16 cellular contexts compared by ENCODE assay signal in the genomic region with DNA sequence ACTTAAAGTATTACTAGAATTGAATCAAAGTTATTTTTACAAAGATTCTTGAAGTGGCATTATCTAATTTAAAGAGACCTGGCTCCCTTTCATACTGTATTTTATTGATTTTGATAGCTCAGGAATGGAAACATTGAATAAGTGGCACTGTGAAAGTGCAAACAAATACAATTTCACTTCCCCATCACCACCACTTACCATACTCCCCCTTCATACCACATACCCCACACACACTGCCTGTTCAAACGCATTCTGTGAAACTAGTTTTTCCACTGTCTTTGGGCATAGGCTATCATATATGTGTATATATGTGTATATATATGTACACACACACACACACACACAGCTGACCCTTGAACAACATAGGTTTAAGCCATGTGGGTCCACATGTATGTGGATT.
DNase-seq lines count a peak whose midpoint lies in the region; ATAC-seq and TF ChIP-seq lines count a peak whose summit lies in the region.
"Had no signal": no experiment of that assay in that cellular context is flagged by ENCODE, and none has a peak within 500 bp of the region (broad histone marks: within the 10 kb centered on the region; RNA-seq: fewer than 3 reads in every experiment).

No MANE protein-coding gene starts in this region.

- no peak for TF ChIP-seq CTCF in chondrocyte (IDR thresholded peaks at IDR 0.05)

- H3K4me3 Mint-ChIP-seq in naive B cell = no peak overlapping the region
- H3K4me3 Mint-ChIP-seq in chondrocyte (ENCODE audit: unreplicated experiment) = no peak overlapping the region
- H3K4me3 Mint-ChIP-seq: CD14-positive monocyte, nephron progenitor cell had no signal

- H3K27me3 Mint-ChIP-seq in naive B cell (no peaks in the 10 kb centered on the region), chondrocyte (ENCODE audit: low read depth) (no peaks in the 10 kb centered on the region)

- H3K27ac Mint-ChIP-seq in naive B cell (peak overlapping the region in 3 of 6 donors; percentile 8 to 79 (median 54)), chondrocyte (ENCODE audit: unreplicated experiment) (no peak overlapping the region)
- H3K27ac Mint-ChIP-seq: activated T-helper 2 cell treated with anti-CD3 and anti-CD28 coated beads, Interferon-gamma antibody, Interleukin-2, Interleukin-4, amounts not matched to agents 10 μg/mL and 5 μg/mL and 100 μg/mL, durations not matched to agents 14 hours and 24 hours and 36 hours; CD14-positive monocyte; nephron progenitor cell had no signal

- H3K36me3 Mint-ChIP-seq in naive B cell = no peaks in the 10 kb centered on the region
- H3K36me3 Mint-ChIP-seq in chondrocyte (ENCODE audit: low read depth) = no peaks in the 10 kb centered on the region
- H3K36me3 Mint-ChIP-seq: CD14-positive monocyte had no signal

- H3K9me3 Mint-ChIP-seq in naive B cell = peaks cover 0 to 3% (median 0%) of the 10 kb centered on the region in 7 donors
- H3K9me3 Mint-ChIP-seq in chondrocyte (ENCODE audit: low read depth) = peaks cover 2% of the 10 kb centered on the region
- H3K9me3 Mint-ChIP-seq: activated T-helper 2 cell treated with anti-CD3 and anti-CD28 coated beads, Interferon-gamma antibody, Interleukin-2, Interleukin-4, amounts not matched to agents 10 μg/mL and 5 μg/mL and 100 μg/mL, durations not matched to agents 14 hours and 24 hours and 36 hours; nephron progenitor cell had no signal

- peaks cover 5 to 21% (median 17%) of the 10 kb centered on the region in 3 donors for H3K4me1 Mint-ChIP-seq in naive B cell
- H3K4me1 Mint-ChIP-seq in chondrocyte (ENCODE audit: low read depth) = peaks cover 4% of the 10 kb centered on the region

- peak; percentile 27 for DNase-seq in naive B cell
- no peak for DNase-seq in chondrocyte (ENCODE audit: low spot score)
- no peak for DNase-seq in G401 (ENCODE audit: low spot score)
- no peak for DNase-seq in mucosa of gallbladder (ENCODE audit: low spot score)
- no peak for DNase-seq in NCI-H1417 treated with DMSO at 0.1 percent for 48 hours (lab: John Stamatoyannopoulos, UW)
- DNase-seq: GDM1, KG1, NCI-H2081 treated with DMSO at 0.1 percent for 48 hours, nephron progenitor cell, SW 1271, testis had no signal

- ATAC-seq in GM18909 (IDR thresholded peaks at IDR 0.05; ENCODE audit: poor library complexity, unreplicated experiment) (peak; percentile 80), GM21786 (IDR thresholded peaks at IDR 0.05; ENCODE audit: unreplicated experiment) (peak; percentile 84), HG03469 (IDR thresholded peaks at IDR 0.05; ENCODE audit: unreplicated experiment) (peak; percentile 75), naive B cell (ENCODE audit: low read depth in 2 of 2) (peak; percentile 84 to 93)

- in situ Hi-C loops in G401 (cut with HindIII; ENCODE audit: low sequenced_read_pairs) = no loop called here
